8 cellular contexts compared by ENCODE assay signal in genomic region chr12:99043319-99043914, GRCh38.
DNase-seq lines count a peak whose midpoint lies in the region; ATAC-seq and TF ChIP-seq lines count a peak whose summit lies in the region.

No MANE protein-coding gene starts in this region.

- TF ChIP-seq CTCF in AG09319 (IDR thresholded peaks at IDR 0.05; ENCODE audit: low read depth, low read length) = peak; percentile 91

- ATAC-seq in GM18519 (IDR thresholded peaks at IDR 0.05; ENCODE audit: low FRiP score, unreplicated experiment) (peak; percentile 88), HG03025 (IDR thresholded peaks at IDR 0.05; ENCODE audit: low FRiP score, unreplicated experiment) (no peak)

- DNase-seq in AG09319 (ENCODE audit: extremely low read depth, low read depth) (peak; percentile 25), HT-29 (ENCODE audit: low spot score) (peak; percentile 73), NOMO-1 treated with dmso at 0.1 percent for 144 hours (lab: John Stamatoyannopoulos, UW; ENCODE audit: unreplicated experiment) (peak; percentile 51), globus pallidus (ENCODE audit: low spot score) (peak; percentile 51), pons (ENCODE audit: low spot score) (peak; percentile 72)
- DNase-seq in activated T-cell treated with anti-CD3 and anti-CD28 coated beads, Interleukin-2, amount 50 U/mL, for 48 hours = peak; percentile 57
